In genomic region chr3:21542656-21543379, GRCh38 we compare ENCODE assay signal across 18 cellular contexts.
DNase-seq lines count a peak whose midpoint lies in the region; ATAC-seq lines count a peak whose summit lies in the region.
"Had no signal": no experiment of that assay in that cellular context is flagged by ENCODE, and none has a peak within 500 bp of the region (broad histone marks: within the 10 kb centered on the region; RNA-seq: fewer than 3 reads in every experiment).

No MANE protein-coding gene starts in this region.

- H3K27me3 ChIP-seq in H7 (ENCODE audit: control insufficient read depth, insufficient read depth, low read length) (no peaks in the 10 kb centered on the region), iPS-15b (ENCODE audit: control insufficient read depth, insufficient read depth, low read length) (no peaks in the 10 kb centered on the region), aorta (ENCODE audit: control insufficient read depth in 1 of 2, insufficient read depth in 2 of 2, low read length in 1 of 2) (no peaks in the 10 kb centered on the region)

- peaks cover 0 to 4% of the 10 kb centered on the region in 2 donors for H3K9me3 Mint-ChIP-seq in activated T-cell treated with anti-CD3 and anti-CD28 coated beads, Interleukin-2, amount 50 U/mL, for 72 hours

- ATAC-seq in aorta (ENCODE audit: low FRiP score) (peak; percentile 45), GM19467 (IDR thresholded peaks at IDR 0.05; ENCODE audit: unreplicated experiment) (no peak)
- no peak for ATAC-seq in activated T-cell treated with anti-CD3 and anti-CD28 coated beads, Interleukin-2, amount 50 U/mL, for 72 hours (replicated peaks in 1 of 2)

- H3K36me3 ChIP-seq in H7 (replicated peaks; ENCODE audit: control insufficient read depth, insufficient read depth, low read length), result no peaks in the 10 kb centered on the region
- no peaks in the 10 kb centered on the region for H3K36me3 ChIP-seq in iPS-15b (ENCODE audit: control insufficient read depth, insufficient read depth, low read length)
- H3K36me3 ChIP-seq in aorta (ENCODE audit: control insufficient read depth in 1 of 2, insufficient read depth in 2 of 2, low read length in 1 of 2), result no peaks in the 10 kb centered on the region
- H3K36me3 ChIP-seq: SJCRH30 had no signal

- peak overlapping the region; percentile 57 for H3K9ac ChIP-seq in iPS-15b (ENCODE audit: low read depth, low read length)

- peaks cover 0 to 3% of the 10 kb centered on the region in 2 donors for H3K36me3 Mint-ChIP-seq in activated T-cell treated with anti-CD3 and anti-CD28 coated beads, Interleukin-2, amount 50 U/mL, for 72 hours (ENCODE audit: insufficient read depth in 2 of 2)
- H3K36me3 Mint-ChIP-seq: CD8-positive, alpha-beta memory T cell had no signal

- H3K27ac ChIP-seq in aorta (ENCODE audit: low read depth in 1 of 2, low read length in 2 of 2), result no peak overlapping the region
- H3K27ac ChIP-seq: RWPE1, SJCRH30 had no signal

- intact Hi-C loops in aorta (cut with DNase I), result loop anchor here in 1 of 2 donors (5.0 kb wide), 1 partner anchor 91 kb away; no protein-coding TSS in a partner anchor

- WGBS in aorta, 2 donors, result 88 to 92% methylated on average over 29 of the region's 29 CpGs

- H3K9me3 ChIP-seq in iPS-15b (ENCODE audit: control insufficient read depth, insufficient read depth, low read length), result no peaks in the 10 kb centered on the region
- H3K9me3 ChIP-seq in aorta (ENCODE audit: control insufficient read depth, low read length), result no peaks in the 10 kb centered on the region
- H3K9me3 ChIP-seq: SJCRH30 had no signal

- H3K4me1 ChIP-seq in iPS-15b (ENCODE audit: control insufficient read depth, insufficient read depth, low read length) (peaks cover 8% of the 10 kb centered on the region), aorta (ENCODE audit: control insufficient read depth in 1 of 2, insufficient read depth in 2 of 2, low read length in 2 of 2) (peaks cover 0 to 3% of the 10 kb centered on the region in 2 donors)
- H3K4me1 ChIP-seq: SJCRH30 had no signal

- no peak for DNase-seq in H7
- DNase-seq in OCI-M1 (lab: John Stamatoyannopoulos, UW), result peak; percentile 76
- DNase-seq in aorta, result no peak
- DNase-seq in activated T-cell treated with anti-CD3 and anti-CD28 coated beads, Interleukin-2, amount 50 U/mL, for 72 hours, result no peak
- DNase-seq in effector CD4-positive, alpha-beta T cell, result no peak
- DNase-seq: CD8-positive, alpha-beta memory T cell; DND-41; GF-D8; NCI-H1417 treated with DMSO at 0.1 percent for 48 hours; NCI-H1930; NCI-H446; NK-92 treated with Interleukin-12 subunit alpha and Interleukin-12 subunit beta, amount 100 ng/mL, for 24 hours; SJCRH30; SW 1271 had no signal

- H3K27me3 Mint-ChIP-seq in activated T-cell treated with anti-CD3 and anti-CD28 coated beads, Interleukin-2, amount 50 U/mL, for 72 hours (ENCODE audit: low read depth), result no peaks in the 10 kb centered on the region
- H3K27me3 Mint-ChIP-seq: B cell; CD8-positive, alpha-beta memory T cell had no signal

- H3K4me1 Mint-ChIP-seq in activated T-cell treated with anti-CD3 and anti-CD28 coated beads, Interleukin-2, amount 50 U/mL, for 72 hours (ENCODE audit: low read depth), result no peaks in the 10 kb centered on the region
- H3K4me1 Mint-ChIP-seq: B cell; CD8-positive, alpha-beta memory T cell had no signal

- H3K4me3 ChIP-seq in H7 (ENCODE audit: insufficient read depth, low read depth, low read length) (peak overlapping the region; percentile 43), iPS-15b (ENCODE audit: low read depth, low read length) (peak overlapping the region; percentile 52), aorta (ENCODE audit: low read length in 2 of 2) (no peak overlapping the region)
- H3K4me3 ChIP-seq: SJCRH30 had no signal

- no peak overlapping the region for H3K4me3 Mint-ChIP-seq in activated T-cell treated with anti-CD3 and anti-CD28 coated beads, Interleukin-2, amount 50 U/mL, for 72 hours
- H3K4me3 Mint-ChIP-seq: B cell had no signal

- H3K27ac Mint-ChIP-seq in activated T-cell treated with anti-CD3 and anti-CD28 coated beads, Interleukin-2, amount 50 U/mL, for 72 hours, result no peak overlapping the region
- H3K27ac Mint-ChIP-seq: B cell; CD8-positive, alpha-beta memory T cell had no signal

Comparison
In these comparisons a context has a peak if more than half of its experiments do, and no peak if none do; other contexts are left out.
1. H3K4me3 ChIP-seq: peak in H7 (single experiment) and iPS-15b (single experiment); none in aorta (0 of 2).